8 cellular contexts compared by ENCODE assay signal in genomic region chr1:42845866-42846256, GRCh38. TPM values are rescaled to one million over a fixed set of nuclear protein-coding genes. Genes with fewer than 3 reads are reported as not detected.
DNase-seq lines count a peak whose midpoint lies in the region; ATAC-seq, FAIRE-seq and TF ChIP-seq lines count a peak whose summit lies in the region.

No MANE protein-coding gene starts in this region.

- TF ChIP-seq RAD21 in H1 (IDR thresholded peaks at IDR 0.05 in 1 of 2, conservative IDR thresholded peaks at IDR 0.05 in 1 of 2; ENCODE audit: low read depth in 2 of 2, low read length in 2 of 2) (no peak), neural cell (conservative IDR thresholded peaks at IDR 0.05) (no peak)

- BruUV-seq in A673 (replicated peaks; lab: Mats Ljungman, UMichigan): TSS peak; percentile 90

- H2BK5ac ChIP-seq in H1 (ENCODE audit: low read depth, low read length): no peak overlapping the region

- H3K56ac ChIP-seq in H1 (replicated peaks; ENCODE audit: insufficient read length, low read depth, low read length): no peak overlapping the region

- no peak overlapping the region for H2BK15ac ChIP-seq in H1 (ENCODE audit: low read length)

- no peak for FAIRE-seq in H1 (lab: Jason Lieb, UNC)

- H3K79me2 ChIP-seq in H1 (ENCODE audit: control insufficient read depth in 1 of 2, insufficient read depth in 2 of 2, low read length in 2 of 2) (peaks cover 11 to 22% of the 10 kb centered on the region in 2 experiments; a peak in 3 of 4 replicates), neural cell (replicated peaks; ENCODE audit: insufficient read depth, low read length) (peaks cover 16% of the 10 kb centered on the region)

- H3K4ac ChIP-seq in H1 (replicated peaks; ENCODE audit: insufficient read length, low read depth, low read length): no peak overlapping the region

- no peak overlapping the region for H2AK5ac ChIP-seq in H1 (ENCODE audit: low read depth, low read length)

- H2BK20ac ChIP-seq in H1 (ENCODE audit: low read length): no peak overlapping the region

- H2BK12ac ChIP-seq in H1 (ENCODE audit: low read depth, low read length): no peak overlapping the region

- TF ChIP-seq CTCF in A673 (conservative IDR thresholded peaks at IDR 0.05; ENCODE audit: low read depth, low read length) (no peak), H1 (IDR thresholded peaks at IDR 0.05; ENCODE audit: control extremely low read depth in 1 of 3, insufficient read depth in 1 of 3, low read depth in 1 of 3, low read length in 3 of 3) (no peak), neural cell (IDR thresholded peaks at IDR 0.05; ENCODE audit: poor library complexity, severe bottlenecking) (no peak)

- peak; percentile 39 for DNase-seq in A673 (ENCODE audit: low spot score)
- peak; percentile 38 to 40 for DNase-seq in Kasumi-1 (lab: John Stamatoyannopoulos, UW)
- DNase-seq in H1 (ENCODE audit: low read depth in 1 of 2, low spot score in 2 of 2): no peak
- no peak for DNase-seq in DMS79 treated with DMSO at 0.1 percent for 48 hours (lab: John Stamatoyannopoulos, UW)

- peak overlapping the region in 2 of 4 experiments; percentile 46 to 87; a peak in 4 of 7 replicates for H3K9ac ChIP-seq in H1 (replicated peaks in 1 of 4; ENCODE audit: extremely low read depth in 1 of 4, low read depth in 3 of 4, low read length in 3 of 4)
- H3K9ac ChIP-seq in neural cell (ENCODE audit: low read length): no peak overlapping the region

- no peak overlapping the region for H2BK120ac ChIP-seq in H1 (replicated peaks; ENCODE audit: low read depth, low read length)

- peaks cover 12% of the 10 kb centered on the region for H3K23me2 ChIP-seq in H1 (ENCODE audit: low read depth, low read length)

- H3K36me3 ChIP-seq in A673 (ENCODE audit: insufficient read depth, low read length, poor library complexity, severe bottlenecking): peaks cover 17% of the 10 kb centered on the region
- H3K36me3 ChIP-seq in H1 (ENCODE audit: control insufficient read depth in 2 of 4, insufficient read depth in 4 of 4, low read length in 3 of 4): peaks cover 3 to 18% (median 11%) of the 10 kb centered on the region in 4 experiments; a peak in 5 of 8 replicates
- H3K36me3 ChIP-seq in neural cell (ENCODE audit: insufficient read depth, low read length): no peaks in the 10 kb centered on the region

- peak overlapping the region; percentile 85 for H3K4me3 ChIP-seq in A673 (ENCODE audit: low read depth, low read length, poor library complexity, severe bottlenecking)
- peak overlapping the region; percentile 79 to 82 (median 81) for H3K4me3 ChIP-seq in H1 (ENCODE audit: extremely low read depth in 1 of 4, insufficient read depth in 2 of 4, low read depth in 3 of 4, low read length in 4 of 4)
- H3K4me3 ChIP-seq in neural cell (ENCODE audit: low read length): peak overlapping the region; percentile 77

- H3K79me1 ChIP-seq in H1 (ENCODE audit: low read depth, low read length): peaks cover 10% of the 10 kb centered on the region

- H3K4me1 ChIP-seq in A673 (ENCODE audit: insufficient read depth, low read length, poor library complexity, severe bottlenecking): peaks cover 19% of the 10 kb centered on the region
- H3K4me1 ChIP-seq in H1 (replicated peaks in 1 of 4; ENCODE audit: control insufficient read depth in 3 of 4, insufficient read depth in 4 of 4, low read length in 3 of 4): peaks cover 2 to 9% (median 5%) of the 10 kb centered on the region in 4 experiments; a peak in 6 of 7 replicates

- H3K27me3 ChIP-seq in A673 (replicated peaks; ENCODE audit: insufficient read depth, low read depth, low read length, poor library complexity) (no peaks in the 10 kb centered on the region), H1 (replicated peaks in 1 of 4; ENCODE audit: control insufficient read depth in 3 of 4, extremely low read depth in 1 of 4, insufficient read depth in 3 of 4, low read length in 3 of 4) (no peaks in the 10 kb centered on the region), neural cell (ENCODE audit: insufficient read depth, low read depth, low read length) (no peaks in the 10 kb centered on the region)

- POLR2A ChIA-PET in A673 (lab: Charles Lee; ENCODE audit: low non-redundant PET): interaction anchor here (0.5 kb wide), 1 partner anchor 17 kb away, joined by 7 read pairs; no protein-coding TSS in a partner anchor
- POLR2A ChIA-PET in H1 (lab: Charles Lee; ENCODE audit: partially characterized antibody): interaction anchor here (0.6 to 3.6 kb wide), 16 partner anchors 8 to 274 kb away, joined by 3 to 21 read pairs (median 6); partner anchors contain the start of genes ERMAP, PPIH and SVBP

- ATAC-seq in GM19455 (IDR thresholded peaks at IDR 0.05; ENCODE audit: unreplicated experiment): peak; percentile 24
- no peak for ATAC-seq in GM18520 (IDR thresholded peaks at IDR 0.05; ENCODE audit: unreplicated experiment)
- ATAC-seq in GM21717 (IDR thresholded peaks at IDR 0.05; ENCODE audit: unreplicated experiment): no peak

- H2AFZ ChIP-seq in H1 (ENCODE audit: low read length) (peak overlapping the region; percentile 45), neural cell (ENCODE audit: low read depth, low read length) (no peak overlapping the region)

- 3% methylated on average over 10 of the region's 10 CpGs; no CpG with 5 or more reads in 1 of the 2 experiments for WGBS in H1 (ENCODE audit: extremely low coverage in 1 of 2, insufficient coverage in 1 of 2, insufficient read length in 1 of 2, insufficient replicate concordance in 2 of 2, low coverage in 1 of 2, low lambda C conversion rate in 2 of 2, missing lambda C conversion rate in 1 of 2), 2 experiments

- H3K9me2 ChIP-seq in neural cell (ENCODE audit: insufficient read depth, low read length): no peaks in the 10 kb centered on the region

- no peak overlapping the region for H3K23ac ChIP-seq in H1 (ENCODE audit: insufficient read length)

- no peak for TF ChIP-seq POLR2A in H1 (IDR thresholded peaks at IDR 0.05; ENCODE audit: control extremely low read depth in 1 of 2, low read depth in 2 of 2, low read length in 2 of 2)

- no peak overlapping the region for H4K91ac ChIP-seq in H1 (replicated peaks; ENCODE audit: insufficient read length, low read length)

- intact Hi-C loops in A673 (cut with micrococcal nuclease; ENCODE audit: unreplicated experiment): no loop called here

- H4K5ac ChIP-seq in H1 (ENCODE audit: insufficient read length, low read depth, low read length): no peak overlapping the region

- H4K8ac ChIP-seq in H1 (ENCODE audit: extremely low read depth, insufficient read depth, low read length): no peak overlapping the region; the same call in 1 of the 2 replicates

- H3K4me2 ChIP-seq in H1 (ENCODE audit: insufficient read depth in 1 of 2, low read depth in 2 of 2, low read length in 2 of 2) (peak overlapping the region; percentile 72 to 100), neural cell (ENCODE audit: low read length) (peak overlapping the region; percentile 12)

- no peak overlapping the region for H3K14ac ChIP-seq in H1 (ENCODE audit: insufficient read length)

- no peak overlapping the region; the same call in 1 of the 2 replicates for H3K18ac ChIP-seq in H1 (ENCODE audit: extremely low read depth, low read length)

- TF ChIP-seq EP300 in H1 (IDR thresholded peaks at IDR 0.05; ENCODE audit: borderline replicate concordance in 1 of 2, low read depth in 2 of 2, low read length in 2 of 2) (no peak), neural cell (conservative IDR thresholded peaks at IDR 0.05; ENCODE audit: poor library complexity, severe bottlenecking) (no peak)

- H3K9me3 ChIP-seq in A673 (ENCODE audit: low read depth, low read length, poor library complexity, severe bottlenecking) (no peaks in the 10 kb centered on the region), H1 (ENCODE audit: insufficient read depth in 2 of 2, low read depth in 1 of 2, low read length in 1 of 2) (0 out of 4 replicates have a peak, but pooled peaks cover 0 to 1% of the 10 kb centered on the region in 2 experiments), neural cell (ENCODE audit: low read length) (no peaks in the 10 kb centered on the region)

- CTCF ChIA-PET in A673 (lab: Charles Lee): interaction anchor here (0.5 to 1.7 kb wide), 4 partner anchors 77 to 1011 kb away, joined by 3 to 6 read pairs (median 4); no protein-coding TSS in a partner anchor
- CTCF ChIA-PET in H1 (lab: Charles Lee; ENCODE audit: partially characterized antibody): interaction anchor here (0.6 to 5.0 kb wide), 19 partner anchors 8 to 246 kb away, joined by 3 to 30 read pairs (median 3); partner anchors contain the start of genes C1orf50 and P3H1

- H3K27ac ChIP-seq in A673 (ENCODE audit: low read depth, low read length, poor library complexity, severe bottlenecking) (peak overlapping the region; percentile 1), H1 (ENCODE audit: low read depth, low read length) (no peak overlapping the region), neural cell (ENCODE audit: low read length) (no peak overlapping the region)

- no peaks in the 10 kb centered on the region for H3F3A ChIP-seq in neural cell (ENCODE audit: insufficient read depth, low read length, poor library complexity, severe bottlenecking)

- H4K20me1 ChIP-seq in H1 (replicated peaks in 1 of 2; ENCODE audit: control insufficient read depth in 1 of 2, insufficient read depth in 2 of 2, low read length in 2 of 2): peaks cover 0 to 2% of the 10 kb centered on the region in 2 experiments
- H4K20me1 ChIP-seq in neural cell (ENCODE audit: insufficient read depth): no peaks in the 10 kb centered on the region

RNA-seq across cellular contexts. Expression of gene ZNF691, which starts 0.6 kb away (rescaled TPM):
- 13.5 and 14.2 TPM in 2 replicates for total RNA-seq in A673 (2021)
- 18.6 and 19.5 TPM in 2 replicates for total RNA-seq in H1 (2021; fragmentation: NEBNext Ultra II Directional; extraction: Animal tissue kit (Norgen Biotek cat#: 25700))
- polyA plus RNA-seq in H1 (2011; rRNA removed) (19.0 and 19.5 TPM in 2 replicates), neural cell (14.9 and 16.2 TPM in 2 replicates)
- polyA plus RNA-seq in H1 (2011; cell fraction: cytosol; rRNA removed): 18.6 TPM
- polyA plus RNA-seq in H1 (2011; cell fraction: nucleus; rRNA removed): 22.6 TPM
- 20.1 to 23.1 TPM (median 20.9 TPM) in 4 replicates for polyA plus RNA-seq in H1 (2012, experiment 1 of 2)
- 24.4 TPM for polyA plus RNA-seq in H1 (2012, experiment 2 of 2)
- 15.6 TPM for polyA plus RNA-seq in H1 (2013, experiment 1 of 2)
- 15.9 TPM for polyA plus RNA-seq in H1 (2013, experiment 2 of 2)
- 9.5 and 16.8 TPM in 2 replicates for polyA minus RNA-seq in H1 (2011; rRNA and poly(A)+ RNA removed)
- 5.9 TPM for polyA minus RNA-seq in H1 (2011; cell fraction: cytosol; rRNA and poly(A)+ RNA removed)
- 13.7 TPM for polyA minus RNA-seq in H1 (2011; cell fraction: nucleus; rRNA and poly(A)+ RNA removed)
- polyA minus RNA-seq in neural cell: 19.5 and 20.3 TPM in 2 replicates

RNA-seq across cellular contexts. Expression of gene SVBP, which starts 28.7 kb away (rescaled TPM):
- total RNA-seq in A673 (2021): 49.4 and 50.8 TPM in 2 replicates
- 30.2 and 34.2 TPM in 2 replicates for total RNA-seq in H1 (2021; fragmentation: NEBNext Ultra II Directional; extraction: Animal tissue kit (Norgen Biotek cat#: 25700))
- 16.3 and 29.7 TPM in 2 replicates for polyA plus RNA-seq in H1 (2011; rRNA removed)
- 25.7 TPM for polyA plus RNA-seq in H1 (2011; cell fraction: cytosol; rRNA removed)
- polyA plus RNA-seq in H1 (2011; cell fraction: nucleus; rRNA removed): 7.5 TPM
- polyA plus RNA-seq in H1 (2012, experiment 1 of 2): 30.9 to 59.7 TPM (median 33.6 TPM) in 4 replicates
- 20.1 TPM for polyA plus RNA-seq in H1 (2012, experiment 2 of 2)
- 53.9 TPM for polyA plus RNA-seq in H1 (2013, experiment 1 of 2)
- polyA plus RNA-seq in H1 (2013, experiment 2 of 2): 52.1 TPM
- polyA minus RNA-seq in H1 (2011; rRNA and poly(A)+ RNA removed): 6.7 and 8.7 TPM in 2 replicates
- polyA minus RNA-seq in H1 (2011; cell fraction: cytosol; rRNA and poly(A)+ RNA removed): 4.0 TPM
- polyA minus RNA-seq in H1 (2011; cell fraction: nucleus; rRNA and poly(A)+ RNA removed): 9.0 TPM
- polyA plus RNA-seq in neural cell: 210 and 231 TPM in 2 replicates
- 96.7 and 97.8 TPM in 2 replicates for polyA minus RNA-seq in neural cell

RNA-seq across cellular contexts. Expression of gene ERMAP, which starts 28.9 kb away (rescaled TPM):
- 3.0 and 3.5 TPM in 2 replicates for total RNA-seq in A673 (2021)
- 3.9 and 5.0 TPM in 2 replicates for total RNA-seq in H1 (2021; fragmentation: NEBNext Ultra II Directional; extraction: Animal tissue kit (Norgen Biotek cat#: 25700))
- 2.2 and 2.5 TPM in 2 replicates for polyA plus RNA-seq in H1 (2011; rRNA removed)
- polyA plus RNA-seq in H1 (2011; cell fraction: cytosol; rRNA removed): 3.5 TPM
- 3.7 TPM for polyA plus RNA-seq in H1 (2011; cell fraction: nucleus; rRNA removed)
- 2.8 to 3.2 TPM (median 2.9 TPM) in 4 replicates for polyA plus RNA-seq in H1 (2012, experiment 1 of 2)
- polyA plus RNA-seq in H1 (2012, experiment 2 of 2): 0.51 TPM
- polyA plus RNA-seq in H1 (2013, experiment 1 of 2): 2.6 TPM
- polyA plus RNA-seq in H1 (2013, experiment 2 of 2): 2.6 TPM
- polyA minus RNA-seq in H1 (2011; rRNA and poly(A)+ RNA removed): 2.4 and 3.5 TPM in 2 replicates
- 2.6 TPM for polyA minus RNA-seq in H1 (2011; cell fraction: cytosol; rRNA and poly(A)+ RNA removed)
- 3.4 TPM for polyA minus RNA-seq in H1 (2011; cell fraction: nucleus; rRNA and poly(A)+ RNA removed)
- polyA plus RNA-seq in neural cell: 10.2 and 10.6 TPM in 2 replicates
- 10.7 and 12.4 TPM in 2 replicates for polyA minus RNA-seq in neural cell

Comparison
In these comparisons a context has a peak if more than half of its experiments do, and no peak if none do; other contexts are left out.
1. DNase-seq: peak in A673 (single experiment) and Kasumi-1 (2 of 2); none in H1 (0 of 2) and DMS79 treated with DMSO at 0.1 percent for 48 hours (single experiment).
2. Peak in every context shown above with its lines, with median percentiles within 50 percentile points of each other: H3K4me3 ChIP-seq.